In the genomic region with DNA sequence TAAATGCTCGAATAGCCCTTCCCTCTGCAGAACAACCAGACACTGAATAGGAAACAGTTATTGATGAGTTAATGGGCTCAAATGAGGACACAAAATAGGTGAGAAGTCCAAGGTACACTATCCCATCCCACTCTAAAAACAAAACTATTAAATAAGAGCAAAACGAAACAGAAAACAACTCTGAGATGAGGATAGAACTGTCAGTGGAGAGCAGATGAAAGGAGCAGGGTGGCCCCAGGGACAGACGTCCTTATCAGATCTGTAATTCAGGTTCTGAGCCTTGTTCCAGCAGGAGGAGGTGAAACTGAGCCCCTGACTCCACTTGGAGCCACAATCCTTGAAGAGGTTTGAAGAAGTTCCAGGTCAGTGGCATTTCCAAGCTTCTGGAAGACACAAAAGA, we compare ENCODE assay signal across 22 cellular contexts.
"Had no signal": no experiment of that assay in that cellular context is flagged by ENCODE, and none has a peak within 500 bp of the region (broad histone marks: within the 10 kb centered on the region; RNA-seq: fewer than 3 reads in every experiment).

No MANE protein-coding gene starts in this region.

- H3K4me3 ChIP-seq: colonic mucosa, esophagus squamous epithelium, left ventricle myocardium inferior, lung, ovary, right lobe of liver, thoracic aorta had no signal

- DNase-seq: activated CD4-positive, alpha-beta T cell treated with anti-CD3 and anti-CD28 coated beads for 48 hours; activated CD4-positive, alpha-beta T cell treated with anti-CD3 and anti-CD28 coated beads, Interleukin-2, amount 50 U/mL, for 48 hours; activated CD8-positive, alpha-beta memory T cell treated with anti-CD3 and anti-CD28 coated beads, Interleukin-2, amount 50 U/mL, for 48 hours; activated T-cell treated with anti-CD3 and anti-CD28 coated beads, Interleukin-2, amount 50 U/mL, for 4 hours; anterior cingulate cortex; colonic mucosa; effector CD8-positive, alpha-beta T cell; esophagus squamous epithelium; left ventricle myocardium inferior; naive B cell; nephron progenitor cell; ovary; right lobe of liver; stimulated activated CD4-positive, alpha-beta T cell treated with anti-CD3 and anti-CD28 coated beads, Interleukin-12 subunit alpha, Interleukin-12 subunit beta, amount 100 ng/mL, for 4 hours; stimulated activated CD4-positive, alpha-beta T cell treated with anti-CD3 and anti-CD28 coated beads, Interleukin-4, amount 100 ng/mL, for 1 hour; T1000; trophoblast cell; WERI-Rb-1 had no signal

- H3K36me3 ChIP-seq: colonic mucosa, esophagus squamous epithelium, left ventricle myocardium inferior, neutrophil, ovary, right lobe of liver, thoracic aorta, WERI-Rb-1 had no signal

- H3K27me3 ChIP-seq: colonic mucosa, ovary, right lobe of liver had no signal

- H3K4me1 ChIP-seq: colonic mucosa, esophagus squamous epithelium, left ventricle myocardium inferior, right lobe of liver had no signal

- H3K27ac ChIP-seq: colonic mucosa, epithelial cell of prostate, esophagus squamous epithelium, left ventricle myocardium inferior, neutrophil, ovary, right lobe of liver, thoracic aorta, WERI-Rb-1 had no signal

- ATAC-seq: activated T-cell treated with anti-CD3 and anti-CD28 coated beads, Interleukin-2, amount 50 U/mL, for 4 hours; right lobe of liver had no signal

- H3K9me3 ChIP-seq: colonic mucosa, esophagus squamous epithelium, left ventricle myocardium inferior, neutrophil, ovary, right lobe of liver, thoracic aorta had no signal
